ENCODE assay signal across 28 cellular contexts in genomic region chr12:57180321-57180989, GRCh38. TPM values are rescaled to one million over a fixed set of nuclear protein-coding genes. Genes with fewer than 3 reads are reported as not detected.
"Had no signal": no experiment of that assay in that cellular context is flagged by ENCODE, and none has a peak within 500 bp of the region (broad histone marks: within the 10 kb centered on the region; RNA-seq: fewer than 3 reads in every experiment).

No MANE protein-coding gene starts in this region.

- H3K9me3 Mint-ChIP-seq: IgD-negative memory B cell had no signal

- H3K4me3 ChIP-seq: K562, SJSA1, SK-N-MC had no signal

- DNase-seq: Kasumi-1, MV-4-11, NCI-H1092, NCI-H1105 treated with DMSO at 0.1 percent for 48 hours, NCI-H1417 treated with DMSO at 0.1 percent for 48 hours, NCI-H146, NCI-H1694 treated with DMSO at 0.1 percent for 48 hours, NCI-H1930, NCI-H2081, NCI-H2107, NCI-H226, NCI-H446, NCI-H510A, NCI-H524 treated with DMSO at 0.1 percent for 48 hours, NCI-H69, NCI-H774, PC-3, Right ventricle myocardium superior, SIG-M5 had no signal

- ATAC-seq: K562, Panc1, PC-3 had no signal

- H3K9ac ChIP-seq: KMS-11 had no signal

- H3K27me3 ChIP-seq: SJSA1 had no signal

- H3K9me3 ChIP-seq: SJSA1 had no signal

- H3K27ac ChIP-seq: KMS-11, SJSA1, SK-N-MC had no signal

- H3K4me2 ChIP-seq: KMS-11 had no signal

- H3K4me3 Mint-ChIP-seq: IgD-negative memory B cell had no signal

RNA-seq across cellular contexts. Expression of gene LRP1-AS, which starts 33.0 kb away (rescaled TPM):
- total RNA-seq: HT1080, K562, M059J, PC-3, Right ventricle myocardium superior, RPMI7951, SJSA1 had no signal
- polyA plus RNA-seq: IgD-negative memory B cell, K562 had no signal
